ENCODE assay signal across 18 cellular contexts in the genomic region with DNA sequence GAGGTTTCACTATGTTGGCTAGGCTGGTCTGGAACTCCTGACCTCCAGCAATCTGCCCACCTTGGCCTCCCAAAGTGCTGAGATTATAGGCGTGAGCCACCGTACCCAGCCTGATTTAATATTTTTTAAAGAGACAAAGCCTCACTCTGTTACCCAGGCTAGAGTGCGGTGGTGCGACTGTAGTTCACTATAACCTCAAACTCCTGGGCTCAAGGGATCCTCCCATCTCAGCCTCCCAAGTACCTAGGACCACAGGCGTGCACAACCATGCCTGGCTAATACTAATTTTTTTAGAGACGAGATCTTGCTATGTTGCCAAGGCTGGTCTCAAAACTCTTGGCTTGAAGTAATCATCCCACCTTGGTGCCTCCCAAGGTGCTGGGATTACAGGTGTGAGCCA. TPM values are rescaled to one million over a fixed set of nuclear protein-coding genes. Genes with fewer than 3 reads are reported as not detected.
A peak's percentile ranks its signal among the peaks of the same experiment; 100 is the strongest.
DNase-seq lines count a peak whose midpoint lies in the region; ATAC-seq and TF ChIP-seq lines count a peak whose summit lies in the region.
"Had no signal": no experiment of that assay in that cellular context is flagged by ENCODE, and none has a peak within 500 bp of the region (broad histone marks: within the 10 kb centered on the region; RNA-seq: fewer than 3 reads in every experiment).

No MANE protein-coding gene starts in this region.

- no peak overlapping the region for H3K4me2 ChIP-seq in PC-3 (ENCODE audit: low read length)

- H3K9ac ChIP-seq in PC-3 (ENCODE audit: low read length): no peak overlapping the region

- H3K36me3 ChIP-seq in PC-3 (ENCODE audit: low read depth, low read length) (peaks cover 19% of the 10 kb centered on the region), neutrophil (peaks cover 91% of the 10 kb centered on the region), transverse colon (peaks cover 0 to 50% (median 16%) of the 10 kb centered on the region in 4 donors)

- H3K79me2 ChIP-seq in PC-3 (ENCODE audit: low read length): peaks cover 28% of the 10 kb centered on the region

- BruUV-seq in PC-3 (replicated peaks; lab: Mats Ljungman, UMichigan): no TSS peak

- H3K9me3 ChIP-seq in PC-3 (ENCODE audit: low read length): no peaks in the 10 kb centered on the region
- H3K9me3 ChIP-seq in neutrophil: no peaks in the 10 kb centered on the region
- H3K9me3 ChIP-seq in transverse colon: no peaks in the 10 kb centered on the region
- H3K9me3 ChIP-seq: colonic mucosa had no signal

- DNase-seq in PC-3 (no peak), coronary artery (ENCODE audit: low spot score) (no peak), transverse colon (peak; percentile 4), epidermal melanocyte (ENCODE audit: insufficient read length, low spot score) (no peak), DMS53 (lab: John Stamatoyannopoulos, UW) (no peak), HUDEP-2 (lab: John Stamatoyannopoulos, UW; ENCODE audit: unreplicated experiment in 76 of 76) (no peak)
- DNase-seq: activated CD4-positive, alpha-beta T cell treated with anti-CD3 and anti-CD28 coated beads for 1 hour; activated CD8-positive, alpha-beta T cell treated with anti-CD3 and anti-CD28 coated beads for 36 hours; AML-193; DMS153; NCI-H146; NCI-H510A treated with DMSO at 0.1 percent for 48 hours; stimulated activated CD4-positive, alpha-beta T cell treated with anti-CD3 and anti-CD28 coated beads, Interleukin-2, amount 100 ng/mL, for 48 hours had no signal

- no peak for TF ChIP-seq CTCF in PC-3 (conservative IDR thresholded peaks at IDR 0.05; ENCODE audit: low read depth, low read length)
- no peak for TF ChIP-seq CTCF in coronary artery (IDR thresholded peaks at IDR 0.05)
- TF ChIP-seq CTCF in neutrophil (IDR thresholded peaks at IDR 0.05): no peak
- TF ChIP-seq CTCF in transverse colon (IDR thresholded peaks at IDR 0.05): no peak

- H2AFZ ChIP-seq in PC-3 (ENCODE audit: low read length): no peak overlapping the region

- H3K27ac ChIP-seq in PC-3 (ENCODE audit: low read length) (peak overlapping the region; percentile 16; the same call in 1 of the 2 replicates), coronary artery (peak overlapping the region; percentile 12 to 52), neutrophil (peak overlapping the region; percentile 31), transverse colon (peak overlapping the region in 3 of 4 donors; percentile 59 to 67 (median 63))
- H3K27ac ChIP-seq: brain microvascular endothelial cell, colonic mucosa had no signal

- no peaks in the 10 kb centered on the region for H3K9me2 ChIP-seq in PC-3 (replicated peaks; ENCODE audit: low read length)

- intact Hi-C loops in PC-3 (cut with micrococcal nuclease) (no loop called here), transverse colon (cut with DNase I; ENCODE audit: low total_unique reads) (no loop called here)

- H3K27me3 ChIP-seq in PC-3 (ENCODE audit: low read length) (no peaks in the 10 kb centered on the region), neutrophil (no peaks in the 10 kb centered on the region), transverse colon (no peaks in the 10 kb centered on the region)
- H3K27me3 ChIP-seq: brain microvascular endothelial cell, colonic mucosa had no signal

- 94% methylated on average over 6 of the region's 6 CpGs; no CpG with 5 or more reads in 1 of the 2 donors for WGBS in transverse colon (ENCODE audit: low coverage in 1 of 2), 2 donors

- POLR2A ChIA-PET in PC-3 (lab: Charles Lee; ENCODE audit: unreplicated experiment): no interaction called here

- H3K4me1 ChIP-seq in PC-3 (ENCODE audit: insufficient read depth, low read length) (peaks cover 22% of the 10 kb centered on the region), neutrophil (ENCODE audit: control insufficient read depth in 1 of 2, insufficient read depth in 1 of 2, low read depth in 1 of 2, low read length in 1 of 2) (peaks cover 9 to 12% of the 10 kb centered on the region in 2 experiments), transverse colon (peaks cover 0 to 13% (median 7%) of the 10 kb centered on the region in 4 donors)
- H3K4me1 ChIP-seq: colonic mucosa had no signal

- H3F3A ChIP-seq in PC-3 (ENCODE audit: low read length, unreplicated experiment): no peaks in the 10 kb centered on the region

- no peak for TF ChIP-seq EP300 in transverse colon (IDR thresholded peaks at IDR 0.05; ENCODE audit: low read depth)

- in situ Hi-C loops in transverse colon (cut with MboI; ENCODE audit: low pct_ligation_motif_present in 1 of 4, low pct_unique_long_range_greater_than_20kb in 1 of 4, low sequenced_read_pairs in 3 of 4): no loop called here

- no peak for ATAC-seq in PC-3
- ATAC-seq: activated CD8-positive, alpha-beta T cell treated with anti-CD3 and anti-CD28 coated beads for 36 hours; K562; stimulated activated effector memory CD8-positive, alpha-beta T cell treated with anti-CD3 and anti-CD28 coated beads, Interleukin-12 subunit alpha, Interleukin-12 subunit beta, amount 100 ng/mL, for 72 hours had no signal

- H4K20me1 ChIP-seq in PC-3 (ENCODE audit: low read length): no peaks in the 10 kb centered on the region

- no peak for TF ChIP-seq POLR2A in transverse colon (IDR thresholded peaks at IDR 0.05)

- H3K4me3 ChIP-seq in PC-3 (ENCODE audit: low read length) (no peak overlapping the region), coronary artery (no peak overlapping the region), neutrophil (ENCODE audit: low read depth in 1 of 2, low read length in 1 of 2) (no peak overlapping the region), transverse colon (no peak overlapping the region)
- H3K4me3 ChIP-seq: colonic mucosa, K562 had no signal

- CTCF ChIA-PET in PC-3 (lab: Charles Lee): no interaction called here

RNA-seq across cellular contexts. Expression of a gene that starts 13.5 kb away (rescaled TPM):
- total RNA-seq in PC-3 (2014; rRNA removed): 28.2 and 29.6 TPM in 2 replicates
- total RNA-seq in transverse colon: 10 to 100 TPM; 51.5 to 84.9 (median 77.6) TPM

RNA-seq across cellular contexts. Expression of a gene that starts 18.5 kb away (rescaled TPM):
- total RNA-seq in PC-3 (2014; rRNA removed) (37.5 and 40.3 TPM in 2 replicates), transverse colon (100 to 1,000 TPM in 3 of 4 donors, 10 to 100 TPM in 1; 34.6 to 189 (median 138) TPM)

RNA-seq across cellular contexts. Expression of a gene that starts 36.6 kb away (rescaled TPM):
- total RNA-seq in PC-3 (2014; rRNA removed): 54.0 and 55.5 TPM in 2 replicates
- 100 to 1,000 TPM; 168 to 523 (median 216) TPM for total RNA-seq in transverse colon

RNA-seq across cellular contexts. Expression of a gene that starts 37.4 kb away (rescaled TPM):
- total RNA-seq in PC-3 (2014; rRNA removed): 68.7 and 82.3 TPM in 2 replicates
- 10 to 100 TPM; 19.1 to 48.3 (median 32.9) TPM for total RNA-seq in transverse colon
